15 cellular contexts compared by ENCODE assay signal in the genomic region with DNA sequence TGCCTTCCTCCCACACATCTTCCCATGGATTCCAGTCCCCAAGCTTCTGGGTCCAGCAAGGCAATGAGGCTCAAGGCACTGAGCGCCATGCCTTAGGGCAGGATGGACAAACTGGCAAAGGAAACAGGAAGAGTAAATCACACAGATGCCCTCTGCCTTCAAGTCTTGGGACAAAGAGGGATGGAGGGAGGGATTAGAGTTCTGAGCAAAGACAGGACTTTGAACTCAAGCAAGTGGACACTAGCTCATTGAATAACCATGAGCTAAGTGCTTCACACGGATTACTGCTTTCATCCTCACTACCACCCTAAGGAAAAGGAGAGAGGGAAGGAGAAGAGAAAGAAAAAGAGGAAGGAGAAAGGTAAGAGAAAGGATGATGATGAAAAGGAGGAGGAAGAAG.
"Had no signal": no experiment of that assay in that cellular context is flagged by ENCODE, and none has a peak within 500 bp of the region (broad histone marks: within the 10 kb centered on the region; RNA-seq: fewer than 3 reads in every experiment).

No MANE protein-coding gene starts in this region.

- FAIRE-seq: frontal cortex, islet of Langerhans had no signal

- DNase-seq: activated CD4-positive, alpha-beta T cell treated with anti-CD3 and anti-CD28 coated beads, Interleukin-2, amount 50 U/mL, for 1 hour; activated CD8-positive, alpha-beta memory T cell treated with anti-CD3 and anti-CD28 coated beads for 24 hours; cerebellar nuclear complex; effector memory CD4-positive, alpha-beta T cell; natural killer cell; posterior cingulate gyrus; right cardiac atrium; stimulated activated CD4-positive, alpha-beta T cell treated with anti-CD3 and anti-CD28 coated beads, Interleukin-4, amount 100 ng/mL, for 4 hours; stimulated activated CD8-positive, alpha-beta memory T cell treated with anti-CD3 and anti-CD28 coated beads, Interleukin-4, amount 100 ng/mL, for 48 hours; stimulated activated naive CD4-positive, alpha-beta T cell treated with Interleukin-2 at 50 U/mL for 16 hours; trophoblast cell had no signal

- H3K4me3 ChIP-seq: smooth muscle cell had no signal

- H3K4me2 ChIP-seq: smooth muscle cell had no signal

- ATAC-seq: left lobe of liver, natural killer cell, right cardiac atrium had no signal
